ENCODE assay signal across 18 cellular contexts in the genomic region with DNA sequence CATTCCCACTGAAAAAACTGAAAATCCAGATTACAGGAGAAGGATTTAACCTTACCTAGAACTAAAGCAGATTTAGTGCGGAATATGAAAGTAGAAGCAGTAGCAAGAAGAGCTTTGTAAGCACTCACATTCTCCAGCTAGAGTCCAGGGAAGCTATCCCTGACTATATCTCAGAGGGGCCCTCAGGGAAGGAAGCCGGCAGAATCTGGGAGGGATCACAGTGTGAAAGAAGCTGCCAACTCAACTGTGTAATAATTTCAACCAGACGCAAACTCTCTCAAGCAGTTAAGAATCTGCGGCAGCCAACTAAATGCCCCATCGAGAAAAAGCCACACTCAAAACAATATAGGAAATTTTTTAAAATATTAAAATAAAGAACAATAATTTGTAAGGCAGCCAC.
DNase-seq lines count a peak whose midpoint lies in the region; ATAC-seq, FAIRE-seq and TF ChIP-seq lines count a peak whose summit lies in the region.
"Had no signal": no experiment of that assay in that cellular context is flagged by ENCODE, and none has a peak within 500 bp of the region (broad histone marks: within the 10 kb centered on the region; RNA-seq: fewer than 3 reads in every experiment).

No MANE protein-coding gene starts in this region.

- H3K27me3 ChIP-seq in astrocyte (ENCODE audit: insufficient read depth, low read length) (no peaks in the 10 kb centered on the region), tibial nerve (no peaks in the 10 kb centered on the region)
- H3K27me3 ChIP-seq: gastroesophageal sphincter, neutrophil had no signal

- no peak for TF ChIP-seq POLR2A in tibial nerve (IDR thresholded peaks at IDR 0.05)

- no peaks in the 10 kb centered on the region for H3K36me3 Mint-ChIP-seq in astrocyte (ENCODE audit: low read depth, unreplicated experiment)

- no peak for TF ChIP-seq EP300 in tibial nerve (IDR thresholded peaks at IDR 0.05)

- H3K4me1 Mint-ChIP-seq in astrocyte (ENCODE audit: low read depth, unreplicated experiment), result no peaks in the 10 kb centered on the region

- H4K20me1 ChIP-seq in astrocyte (ENCODE audit: insufficient read depth, low read length), result peaks cover 60% of the 10 kb centered on the region

- H3K27me3 Mint-ChIP-seq in astrocyte (ENCODE audit: low read depth, unreplicated experiment), result no peaks in the 10 kb centered on the region
- H3K27me3 Mint-ChIP-seq: activated naive CD8-positive, alpha-beta T cell treated with anti-CD3 and anti-CD28 coated beads, Interleukin-2, amount 10 ng/mL, durations not matched to agents 7 days and 5 days had no signal

- H3K27ac ChIP-seq in astrocyte (ENCODE audit: low read depth, low read length) (no peak overlapping the region), tibial nerve (no peak overlapping the region)
- H3K27ac ChIP-seq: C4-2B, neutrophil had no signal

- H2AFZ ChIP-seq in astrocyte (ENCODE audit: low read depth, low read length), result no peak overlapping the region

- DNase-seq in Daoy (ENCODE audit: low read depth), result peak; percentile 36
- DNase-seq in astrocyte (ENCODE audit: low read depth), result peak; percentile 63
- DNase-seq in kidney glomerular epithelial cell (lab: John Stamatoyannopoulos, UW), result peak; percentile 27
- peak; percentile 18 for DNase-seq in retinal pigment epithelial cell (ENCODE audit: low read depth)
- DNase-seq in AML-193 (lab: John Stamatoyannopoulos, UW), result no peak
- DNase-seq in tibial nerve (ENCODE audit: low spot score in 2 of 2), result no peak
- no peak for DNase-seq in NCI-H187 treated with DMSO at 0.1 percent for 48 hours (lab: John Stamatoyannopoulos, UW)
- DNase-seq: activated CD4-positive, CD25-positive, alpha-beta regulatory T cell; activated naive CD8-positive, alpha-beta T cell treated with anti-CD3 and anti-CD28 coated beads, Interleukin-2, amount 10 ng/mL, durations not matched to agents 7 days and 5 days; dermis blood vessel endothelial cell; DND-41; kidney; NCI-H2029 had no signal

- H3K4me3 ChIP-seq in astrocyte (ENCODE audit: insufficient read depth, low read depth, low read length) (no peak overlapping the region), retinal pigment epithelial cell (ENCODE audit: low read length) (no peak overlapping the region), tibial nerve (no peak overlapping the region)
- H3K4me3 ChIP-seq: gastroesophageal sphincter had no signal

- no peaks in the 10 kb centered on the region for H3K9me3 Mint-ChIP-seq in astrocyte (ENCODE audit: unreplicated experiment)
- H3K9me3 Mint-ChIP-seq: activated naive CD8-positive, alpha-beta T cell treated with anti-CD3 and anti-CD28 coated beads, Interleukin-2, amount 10 ng/mL, durations not matched to agents 7 days and 5 days had no signal

- H3K79me2 ChIP-seq in astrocyte (ENCODE audit: insufficient read depth, low read length), result peaks cover 79% of the 10 kb centered on the region

- H3K36me3 ChIP-seq in astrocyte (ENCODE audit: insufficient read depth, low read length), result no peaks in the 10 kb centered on the region
- H3K36me3 ChIP-seq in tibial nerve, result no peaks in the 10 kb centered on the region
- H3K36me3 ChIP-seq: gastroesophageal sphincter, neutrophil had no signal

- H3K9ac ChIP-seq in astrocyte (ENCODE audit: low read length), result no peak overlapping the region

- H3K4me1 ChIP-seq in astrocyte (ENCODE audit: insufficient read depth, low read length), result peaks cover 4% of the 10 kb centered on the region
- no peaks in the 10 kb centered on the region for H3K4me1 ChIP-seq in tibial nerve

- FAIRE-seq in astrocyte (lab: Jason Lieb, UNC), result no peak
- FAIRE-seq: H1, kidney had no signal

- no peak overlapping the region for H3K4me3 Mint-ChIP-seq in astrocyte (ENCODE audit: unreplicated experiment)
- H3K4me3 Mint-ChIP-seq: activated naive CD8-positive, alpha-beta T cell treated with anti-CD3 and anti-CD28 coated beads, Interleukin-2, amount 10 ng/mL, durations not matched to agents 7 days and 5 days had no signal

- no peak for TF ChIP-seq CTCF in astrocyte (IDR thresholded peaks at IDR 0.05; ENCODE audit: insufficient read depth, low read depth, low read length)
- TF ChIP-seq CTCF in retinal pigment epithelial cell (conservative IDR thresholded peaks at IDR 0.05; ENCODE audit: low read depth, low read length), result no peak
- no peak for TF ChIP-seq CTCF in tibial nerve (IDR thresholded peaks at IDR 0.05)

- H3K27ac Mint-ChIP-seq in astrocyte (ENCODE audit: unreplicated experiment), result no peak overlapping the region
- H3K27ac Mint-ChIP-seq: activated naive CD8-positive, alpha-beta T cell treated with anti-CD3 and anti-CD28 coated beads, Interleukin-2, amount 10 ng/mL, durations not matched to agents 7 days and 5 days had no signal

- no peak overlapping the region for H3K4me2 ChIP-seq in astrocyte (ENCODE audit: low read length)

- 45 to 57% methylated on average over 5 of the region's 5 CpGs for WGBS in tibial nerve, 2 donors

- ATAC-seq in HG03378 (IDR thresholded peaks at IDR 0.05; ENCODE audit: unreplicated experiment), result no peak
- ATAC-seq: gastroesophageal sphincter had no signal

- no peaks in the 10 kb centered on the region for H3K9me3 ChIP-seq in astrocyte (ENCODE audit: insufficient read depth, low read depth, low read length)
- no peaks in the 10 kb centered on the region for H3K9me3 ChIP-seq in tibial nerve
- H3K9me3 ChIP-seq: gastroesophageal sphincter, neutrophil had no signal

Comparison
In these comparisons a context has a peak if more than half of its experiments do, and no peak if none do; other contexts are left out.
1. DNase-seq: peak in Daoy (single experiment), astrocyte (single experiment), kidney glomerular epithelial cell (single experiment) and retinal pigment epithelial cell (single experiment); none in AML-193 (0 of 2), tibial nerve (0 of 2) and NCI-H187 treated with DMSO at 0.1 percent for 48 hours (single experiment).